ENCODE assay signal across 8 cellular contexts in genomic region chr7:144834516-144835165, GRCh38. TPM values are rescaled to one million over a fixed set of nuclear protein-coding genes. Genes with fewer than 3 reads are reported as not detected.
DNase-seq lines count a peak whose midpoint lies in the region; ATAC-seq and TF ChIP-seq lines count a peak whose summit lies in the region.

No MANE protein-coding gene starts in this region.

- no peak overlapping the region for H3K14ac ChIP-seq in neuronal stem cell (ENCODE audit: low read length)

- H3K27ac ChIP-seq in KMS-11 (peak overlapping the region; percentile 68), esophagus muscularis mucosa (replicated peaks in 1 of 4) (peak overlapping the region; percentile 93 to 99 (median 96)), neuronal stem cell (replicated peaks; ENCODE audit: low read length) (no peak overlapping the region)

- H4K8ac ChIP-seq in neuronal stem cell (ENCODE audit: low read depth, low read length): no peak overlapping the region

- H3K36me3 ChIP-seq in KMS-11 (ENCODE audit: insufficient read depth): no peaks in the 10 kb centered on the region
- H3K36me3 ChIP-seq in esophagus muscularis mucosa: no peaks in the 10 kb centered on the region
- no peaks in the 10 kb centered on the region for H3K36me3 ChIP-seq in neuronal stem cell (replicated peaks in 1 of 2; ENCODE audit: control insufficient read depth in 2 of 2, insufficient read depth in 2 of 2, low read length in 2 of 2)

- peak overlapping the region; percentile 63 for H3K9ac ChIP-seq in KMS-11
- no peak overlapping the region for H3K9ac ChIP-seq in neuronal stem cell (ENCODE audit: low read depth, low read length, poor library complexity)

- ATAC-seq in GM21529 (IDR thresholded peaks at IDR 0.05; ENCODE audit: unreplicated experiment): peak; percentile 49

- no peak for TF ChIP-seq EP300 in esophagus muscularis mucosa (IDR thresholded peaks at IDR 0.05)

- H2BK15ac ChIP-seq in neuronal stem cell (ENCODE audit: low read length): no peak overlapping the region

- H2BK120ac ChIP-seq in neuronal stem cell (ENCODE audit: low read depth, low read length): no peak overlapping the region

- H2AK5ac ChIP-seq in neuronal stem cell (ENCODE audit: low read depth, low read length): no peak overlapping the region

- no peak for TF ChIP-seq CTCF in KMS-11 (conservative IDR thresholded peaks at IDR 0.05; ENCODE audit: low read depth, low read length)
- TF ChIP-seq CTCF in esophagus muscularis mucosa (IDR thresholded peaks at IDR 0.05): no peak

- DNase-seq in Daoy (ENCODE audit: low read depth) (peak; percentile 66), esophagus muscularis mucosa (ENCODE audit: extremely low spot score) (no peak), neuronal stem cell (ENCODE audit: low spot score) (no peak), NCI-H1105 (lab: John Stamatoyannopoulos, UW) (no peak), HPDE6-E6E7 (ENCODE audit: extremely low spot score) (no peak)
- DNase-seq in activated CD4-positive, alpha-beta T cell treated with anti-CD3 and anti-CD28 coated beads, Interleukin-2, amount 50 U/mL, for 1 hour: peak; percentile 17

- H4K20me1 ChIP-seq in KMS-11 (ENCODE audit: insufficient read depth): no peaks in the 10 kb centered on the region

- no peak overlapping the region for H3K4ac ChIP-seq in neuronal stem cell (ENCODE audit: low read length)

- H2AFZ ChIP-seq in KMS-11 (ENCODE audit: low read depth) (peak overlapping the region; percentile 99), neuronal stem cell (ENCODE audit: low read length) (peak overlapping the region; percentile 94)

- no peak overlapping the region for H3K18ac ChIP-seq in neuronal stem cell (ENCODE audit: low read length)

- no peak for TF ChIP-seq POLR2A in esophagus muscularis mucosa (IDR thresholded peaks at IDR 0.05; ENCODE audit: low read depth)

- H3K4me2 ChIP-seq in KMS-11 (peak overlapping the region; percentile 79), neuronal stem cell (ENCODE audit: insufficient read depth, low read length, poor library complexity, severe bottlenecking) (peak overlapping the region; percentile 75)

- H3K79me2 ChIP-seq in KMS-11 (ENCODE audit: insufficient read depth, low read depth): no peaks in the 10 kb centered on the region

- H3K27me3 ChIP-seq in KMS-11 (ENCODE audit: insufficient read depth, low read depth): no peaks in the 10 kb centered on the region
- no peaks in the 10 kb centered on the region for H3K27me3 ChIP-seq in esophagus muscularis mucosa
- H3K27me3 ChIP-seq in neuronal stem cell (ENCODE audit: control insufficient read depth in 3 of 3, insufficient read depth in 3 of 3, low read depth in 1 of 3, low read length in 3 of 3): no peaks in the 10 kb centered on the region

- no peak overlapping the region for H3K23ac ChIP-seq in neuronal stem cell (ENCODE audit: low read depth, low read length, poor library complexity)

- no peak overlapping the region for H2BK5ac ChIP-seq in neuronal stem cell (ENCODE audit: low read length)

- no peaks in the 10 kb centered on the region for H3K79me1 ChIP-seq in neuronal stem cell (ENCODE audit: low read depth, low read length)

- no peak overlapping the region for H2BK12ac ChIP-seq in neuronal stem cell (ENCODE audit: low read length)

- intact Hi-C loops in esophagus muscularis mucosa (cut with DNase I): loop anchor here (10.0 kb wide), 1 partner anchor 100 kb away; no protein-coding TSS in a partner anchor

- peaks cover 0 to 14% (median 0%) of the 10 kb centered on the region in 4 donors for H3K9me3 ChIP-seq in esophagus muscularis mucosa
- peaks cover 0 to 3% of the 10 kb centered on the region in 2 donors for H3K9me3 ChIP-seq in neuronal stem cell (replicated peaks in 1 of 2; ENCODE audit: control insufficient read depth in 2 of 2, insufficient read depth in 1 of 2, low read depth in 1 of 2, low read length in 2 of 2)

- H3K4me3 ChIP-seq in KMS-11 (IDR thresholded peaks at IDR 0.05; ENCODE audit: insufficient read depth, low read depth, low read length): no peak overlapping the region
- peak overlapping the region; percentile 76 to 93 (median 84) for H3K4me3 ChIP-seq in esophagus muscularis mucosa
- peak overlapping the region; percentile 65 to 84 for H3K4me3 ChIP-seq in neuronal stem cell (ENCODE audit: low read length in 2 of 2)

- peaks cover 19% of the 10 kb centered on the region for H3K4me1 ChIP-seq in KMS-11 (ENCODE audit: low read depth, poor library complexity, severe bottlenecking)
- H3K4me1 ChIP-seq in esophagus muscularis mucosa: peaks cover 8 to 19% (median 17%) of the 10 kb centered on the region in 4 donors
- peaks cover 0 to 2% of the 10 kb centered on the region in 2 donors for H3K4me1 ChIP-seq in neuronal stem cell (ENCODE audit: control insufficient read depth in 2 of 2, insufficient read depth in 1 of 2, low read depth in 1 of 2, low read length in 2 of 2)

- H4K91ac ChIP-seq in neuronal stem cell (ENCODE audit: low read depth, low read length, poor library complexity): no peak overlapping the region

- 34% methylated on average over 15 of the region's 15 CpGs for WGBS in esophagus muscularis mucosa
- no CpG with 5 or more reads among the region's 15 CpGs for WGBS in neuronal stem cell (ENCODE audit: extremely low coverage in 2 of 2, insufficient read length in 2 of 2, insufficient replicate concordance in 1 of 2), 2 donors

RNA-seq across cellular contexts. Expression of gene TPK1, which starts 1.2 kb away (rescaled TPM):
- total RNA-seq in Daoy (2014; rRNA removed; shearing (Covaris generic)): 5.5 and 9.0 TPM in 2 replicates
- total RNA-seq in esophagus muscularis mucosa: 1 to 10 TPM; 2.7 to 4.3 (median 3.4) TPM
- 3.8 TPM for polyA plus RNA-seq in neuronal stem cell (2013, experiment 1 of 2)
- 4.3 TPM for polyA plus RNA-seq in neuronal stem cell (2013, experiment 2 of 2)

Comparison
In these comparisons a context has a peak if more than half of its experiments do, and no peak if none do; other contexts are left out.
1. DNase-seq: peak in Daoy (single experiment) and activated CD4-positive, alpha-beta T cell treated with anti-CD3 and anti-CD28 coated beads, Interleukin-2, amount 50 U/mL, for 1 hour (single experiment); none in esophagus muscularis mucosa (single experiment), neuronal stem cell (single experiment), NCI-H1105 (single experiment) and HPDE6-E6E7 (single experiment).